Comparison of ENCODE assay signal across 20 cellular contexts in genomic region chr1:24659993-24660665, GRCh38. TPM values are rescaled to one million over a fixed set of nuclear protein-coding genes. Genes with fewer than 3 reads are reported as not detected.
DNase-seq lines count a peak whose midpoint lies in the region.
"Had no signal": no experiment of that assay in that cellular context is flagged by ENCODE, and none has a peak within 500 bp of the region (broad histone marks: within the 10 kb centered on the region; RNA-seq: fewer than 3 reads in every experiment).

No MANE protein-coding gene starts in this region.

- no peak for DNase-seq in activated naive CD4-positive, alpha-beta T cell treated with anti-CD3 and anti-CD28 coated beads for 36 hours
- DNase-seq in activated naive CD4-positive, alpha-beta T cell treated with anti-CD3 and anti-CD28 coated beads, Interleukin-2, amount 10 ng/mL, durations not matched to agents 7 days and 5 days: no peak
- no peak for DNase-seq in activated T-helper 2 cell treated with anti-CD3 and anti-CD28 coated beads, Interferon-gamma antibody, Interleukin-2, Interleukin-4, amounts not matched to agents 10 μg/mL and 5 μg/mL and 100 μg/mL, durations not matched to agents 14 hours and 24 hours and 36 hours (ENCODE audit: low spot score)
- DNase-seq in iris pigment epithelial cell (ENCODE audit: low read depth): peak; percentile 34
- DNase-seq in NCI-H1930 (lab: John Stamatoyannopoulos, UW): no peak
- no peak for DNase-seq in NCI-H69 (lab: John Stamatoyannopoulos, UW)
- DNase-seq in effector CD8-positive, alpha-beta T cell (lab: John Stamatoyannopoulos, UW): no peak
- DNase-seq: ACHN; amygdala; Caco-2; cerebellar nuclear complex; midbrain; NCI-H526 treated with DMSO at 0.1 percent for 48 hours; ovary; Peyer's patch; stimulated activated CD4-positive, alpha-beta T cell treated with anti-CD3 and anti-CD28 coated beads, Interleukin-4, amount 100 ng/mL, for 4 hours; SW 1271; transverse colon had no signal

- CTCF ChIA-PET in activated naive CD4-positive, alpha-beta T cell treated with anti-CD3 and anti-CD28 coated beads for 36 hours (lab: Charles Lee): interaction anchor here (0.5 to 1.1 kb wide), 5 partner anchors 13 to 267 kb away, joined by 3 to 4 read pairs (median 3); no protein-coding TSS in a partner anchor
- CTCF ChIA-PET in activated naive CD4-positive, alpha-beta T cell treated with anti-CD3 and anti-CD28 coated beads, Interleukin-2, amount 10 ng/mL, durations not matched to agents 7 days and 5 days (lab: Charles Lee): interaction anchor here (1.0 to 1.2 kb wide), 2 partner anchors 28 to 177 kb away, joined by 3 to 4 read pairs; no protein-coding TSS in a partner anchor

- H3K9ac ChIP-seq in subcutaneous abdominal adipose tissue (ENCODE audit: low read length in 5 of 5): peak overlapping the region in 1 of 5 donors; percentile 41

- H3K27ac Mint-ChIP-seq in activated naive CD4-positive, alpha-beta T cell treated with anti-CD3 and anti-CD28 coated beads for 36 hours: peak overlapping the region; percentile 48
- no peak overlapping the region for H3K27ac Mint-ChIP-seq in activated naive CD4-positive, alpha-beta T cell treated with anti-CD3 and anti-CD28 coated beads, Interleukin-2, amount 10 ng/mL, durations not matched to agents 7 days and 5 days
- peak overlapping the region; percentile 61 for H3K27ac Mint-ChIP-seq in activated T-helper 2 cell treated with anti-CD3 and anti-CD28 coated beads, Interferon-gamma antibody, Interleukin-2, Interleukin-4, amounts not matched to agents 10 μg/mL and 5 μg/mL and 100 μg/mL, durations not matched to agents 14 hours and 24 hours and 36 hours

- peaks cover 0 to 17% (median 12%) of the 10 kb centered on the region in 5 donors for H3K4me1 ChIP-seq in subcutaneous abdominal adipose tissue (ENCODE audit: control insufficient read depth in 5 of 5, insufficient read depth in 5 of 5, low read length in 5 of 5)
- H3K4me1 ChIP-seq: Caco-2, Peyer's patch, transverse colon had no signal

- H3K36me3 ChIP-seq in subcutaneous abdominal adipose tissue (ENCODE audit: control insufficient read depth in 5 of 5, insufficient read depth in 5 of 5, low read length in 5 of 5): peaks cover 61 to 86% (median 83%) of the 10 kb centered on the region in 5 donors
- H3K36me3 ChIP-seq: ovary had no signal

- H3K27ac ChIP-seq in subcutaneous abdominal adipose tissue (ENCODE audit: low read depth, low read length): peak overlapping the region; percentile 25
- H3K27ac ChIP-seq: ovary, Peyer's patch, transverse colon had no signal

- H3K36me3 Mint-ChIP-seq in activated naive CD4-positive, alpha-beta T cell treated with anti-CD3 and anti-CD28 coated beads for 36 hours (ENCODE audit: low read depth): peaks cover 51% of the 10 kb centered on the region
- H3K36me3 Mint-ChIP-seq in activated naive CD4-positive, alpha-beta T cell treated with anti-CD3 and anti-CD28 coated beads, Interleukin-2, amount 10 ng/mL, durations not matched to agents 7 days and 5 days: peaks cover 63% of the 10 kb centered on the region
- peaks cover 90% of the 10 kb centered on the region for H3K36me3 Mint-ChIP-seq in activated T-helper 2 cell treated with anti-CD3 and anti-CD28 coated beads, Interferon-gamma antibody, Interleukin-2, Interleukin-4, amounts not matched to agents 10 μg/mL and 5 μg/mL and 100 μg/mL, durations not matched to agents 14 hours and 24 hours and 36 hours (ENCODE audit: low read depth)

- no peaks in the 10 kb centered on the region for H3K27me3 Mint-ChIP-seq in activated naive CD4-positive, alpha-beta T cell treated with anti-CD3 and anti-CD28 coated beads for 36 hours (ENCODE audit: low read depth)
- no peaks in the 10 kb centered on the region for H3K27me3 Mint-ChIP-seq in activated naive CD4-positive, alpha-beta T cell treated with anti-CD3 and anti-CD28 coated beads, Interleukin-2, amount 10 ng/mL, durations not matched to agents 7 days and 5 days
- H3K27me3 Mint-ChIP-seq in activated T-helper 2 cell treated with anti-CD3 and anti-CD28 coated beads, Interferon-gamma antibody, Interleukin-2, Interleukin-4, amounts not matched to agents 10 μg/mL and 5 μg/mL and 100 μg/mL, durations not matched to agents 14 hours and 24 hours and 36 hours (ENCODE audit: low read depth): no peaks in the 10 kb centered on the region

- H3K4me3 Mint-ChIP-seq in activated naive CD4-positive, alpha-beta T cell treated with anti-CD3 and anti-CD28 coated beads for 36 hours: no peak overlapping the region
- H3K4me3 Mint-ChIP-seq in activated naive CD4-positive, alpha-beta T cell treated with anti-CD3 and anti-CD28 coated beads, Interleukin-2, amount 10 ng/mL, durations not matched to agents 7 days and 5 days: no peak overlapping the region
- no peak overlapping the region for H3K4me3 Mint-ChIP-seq in activated T-helper 2 cell treated with anti-CD3 and anti-CD28 coated beads, Interferon-gamma antibody, Interleukin-2, Interleukin-4, amounts not matched to agents 10 μg/mL and 5 μg/mL and 100 μg/mL, durations not matched to agents 14 hours and 24 hours and 36 hours (ENCODE audit: low read depth)

- H3K9me3 ChIP-seq in subcutaneous abdominal adipose tissue (ENCODE audit: control insufficient read depth in 5 of 5, low read length in 5 of 5): no peaks in the 10 kb centered on the region
- H3K9me3 ChIP-seq: Caco-2, HAP-1, ovary, Peyer's patch, transverse colon had no signal

- peaks cover 40% of the 10 kb centered on the region for H3K4me1 Mint-ChIP-seq in activated naive CD4-positive, alpha-beta T cell treated with anti-CD3 and anti-CD28 coated beads for 36 hours (ENCODE audit: low read depth)
- H3K4me1 Mint-ChIP-seq in activated naive CD4-positive, alpha-beta T cell treated with anti-CD3 and anti-CD28 coated beads, Interleukin-2, amount 10 ng/mL, durations not matched to agents 7 days and 5 days: peaks cover 13% of the 10 kb centered on the region
- peaks cover 25% of the 10 kb centered on the region for H3K4me1 Mint-ChIP-seq in activated T-helper 2 cell treated with anti-CD3 and anti-CD28 coated beads, Interferon-gamma antibody, Interleukin-2, Interleukin-4, amounts not matched to agents 10 μg/mL and 5 μg/mL and 100 μg/mL, durations not matched to agents 14 hours and 24 hours and 36 hours (ENCODE audit: low read depth)

- H3K4me3 ChIP-seq in subcutaneous abdominal adipose tissue (ENCODE audit: low read depth in 1 of 5, low read length in 5 of 5): no peak overlapping the region
- H3K4me3 ChIP-seq: HAP-1, ovary, Peyer's patch, transverse colon had no signal

- no peaks in the 10 kb centered on the region for H3K9me3 Mint-ChIP-seq in activated naive CD4-positive, alpha-beta T cell treated with anti-CD3 and anti-CD28 coated beads for 36 hours
- no peaks in the 10 kb centered on the region for H3K9me3 Mint-ChIP-seq in activated naive CD4-positive, alpha-beta T cell treated with anti-CD3 and anti-CD28 coated beads, Interleukin-2, amount 10 ng/mL, durations not matched to agents 7 days and 5 days
- H3K9me3 Mint-ChIP-seq in activated T-helper 2 cell treated with anti-CD3 and anti-CD28 coated beads, Interferon-gamma antibody, Interleukin-2, Interleukin-4, amounts not matched to agents 10 μg/mL and 5 μg/mL and 100 μg/mL, durations not matched to agents 14 hours and 24 hours and 36 hours: no peaks in the 10 kb centered on the region

- H3K27me3 ChIP-seq in subcutaneous abdominal adipose tissue (ENCODE audit: control insufficient read depth in 5 of 5, insufficient read depth in 4 of 5, low read length in 5 of 5): no peaks in the 10 kb centered on the region
- H3K27me3 ChIP-seq: ovary, Peyer's patch, transverse colon had no signal

- intact Hi-C loops in activated naive CD4-positive, alpha-beta T cell treated with anti-CD3 and anti-CD28 coated beads for 36 hours (cut with micrococcal nuclease): no loop called here
- intact Hi-C loops in activated T-helper 2 cell treated with anti-CD3 and anti-CD28 coated beads, Interferon-gamma antibody, Interleukin-2, Interleukin-4, amounts not matched to agents 10 μg/mL and 5 μg/mL and 100 μg/mL, durations not matched to agents 14 hours and 24 hours and 36 hours (cut with micrococcal nuclease): no loop called here

RNA-seq across cellular contexts. Expression of gene SRRM1, which starts 17.0 kb away (rescaled TPM):
- 100 to 1,000 TPM; 226 to 235 TPM for total RNA-seq in activated naive CD4-positive, alpha-beta T cell treated with anti-CD3 and anti-CD28 coated beads for 36 hours
- total RNA-seq in activated T-helper 2 cell treated with anti-CD3 and anti-CD28 coated beads, Interferon-gamma antibody, Interleukin-2, Interleukin-4, amounts not matched to agents 10 μg/mL and 5 μg/mL and 100 μg/mL, durations not matched to agents 14 hours and 24 hours and 36 hours: 212 and 223 TPM in 2 replicates
